8 cellular contexts compared by ENCODE assay signal in genomic region chr19:32676186-32676894, GRCh38. TPM values are rescaled to one million over a fixed set of nuclear protein-coding genes. Genes with fewer than 3 reads are reported as not detected.
A peak's percentile ranks its signal among the peaks of the same experiment; 100 is the strongest.
DNase-seq lines count a peak whose midpoint lies in the region; ATAC-seq and TF ChIP-seq lines count a peak whose summit lies in the region.

No MANE protein-coding gene starts in this region.

- no peak for TF ChIP-seq EP300 in sigmoid colon (IDR thresholded peaks at IDR 0.05)

- intact Hi-C loops in left cardiac atrium (cut with DNase I) = no loop called here
- intact Hi-C loops in sigmoid colon (cut with DNase I) = loop anchor here (5.0 to 10.0 kb wide), 3 partner anchors 94 to 498 kb away; partner anchors contain the start of genes PDCD5 and ZNF507

- H3K9me3 ChIP-seq in BE2C (no peaks in the 10 kb centered on the region; the same call in 1 of the 2 replicates), sigmoid colon (no peaks in the 10 kb centered on the region)

- H3K4me3 ChIP-seq in BE2C (ENCODE audit: low read depth, low read length) (peak overlapping the region; percentile 79), HFF-Myc (replicated peaks; ENCODE audit: low read depth, low read length) (peak overlapping the region; percentile 76), sigmoid colon (peak overlapping the region; percentile 74 to 99 (median 85))

- 2 to 3% methylated on average over 93 of the region's 93 CpGs for WGBS in sigmoid colon, 2 donors

- ATAC-seq in left cardiac atrium (peak in 1 of 2 donors; percentile 0), HG02588 (IDR thresholded peaks at IDR 0.05; ENCODE audit: unreplicated experiment) (no peak), GM18868 (IDR thresholded peaks at IDR 0.05; ENCODE audit: unreplicated experiment) (no peak)

- H3K27ac ChIP-seq in sigmoid colon = peak overlapping the region in 3 of 4 donors; percentile 87 to 93 (median 88)

- TF ChIP-seq POLR2A in sigmoid colon (IDR thresholded peaks at IDR 0.05) = no peak

- TF ChIP-seq CTCF in BE2C (IDR thresholded peaks at IDR 0.05; ENCODE audit: low read depth, low read length) = no peak
- no peak for TF ChIP-seq CTCF in HFF-Myc (IDR thresholded peaks at IDR 0.05; ENCODE audit: low read depth, low read length, missing control alignments)
- no peak for TF ChIP-seq CTCF in sigmoid colon (IDR thresholded peaks at IDR 0.05)

- no peaks in the 10 kb centered on the region for H3K4me1 ChIP-seq in BE2C
- peaks cover 0 to 40% (median 34%) of the 10 kb centered on the region in 4 donors for H3K4me1 ChIP-seq in sigmoid colon

- H3K36me3 ChIP-seq in BE2C = no peaks in the 10 kb centered on the region
- H3K36me3 ChIP-seq in sigmoid colon = no peaks in the 10 kb centered on the region

- DNase-seq in BE2C (no peak), HFF-Myc (ENCODE audit: extremely low read depth, low read depth) (no peak), left cardiac atrium (peak; percentile 27), sigmoid colon (no peak), NOMO-1 (lab: John Stamatoyannopoulos, UW; ENCODE audit: unreplicated experiment in 2 of 2) (no peak)
- peak; percentile 64 for DNase-seq in activated CD8-positive, alpha-beta memory T cell treated with anti-CD3 and anti-CD28 coated beads, Interleukin-2, amount 50 U/mL, for 48 hours

- H3K27me3 ChIP-seq in BE2C (peaks cover 21% of the 10 kb centered on the region), sigmoid colon (peaks cover 0 to 23% (median 12%) of the 10 kb centered on the region in 3 donors)

RNA-seq across cellular contexts. Expression of gene RGS9BP, which starts 0.7 kb away (rescaled TPM):
- 0.15 TPM for polyA plus RNA-seq in BE2C (2012; ENCODE audit: insufficient read depth, insufficient read length, low read depth)
- total RNA-seq in left cardiac atrium (10 to 100 TPM in 1 of 2 donors, 1 to 10 TPM in 1; 8.1 to 13.8 TPM), sigmoid colon (under 1 TPM in 3 of 4 donors, not detected in 1; 0.28 to 0.82 (median 0.36) TPM)
- polyA plus RNA-seq in sigmoid colon = under 1 TPM in 1 of 3 donors, not detected in 2; 0.04 TPM

RNA-seq across cellular contexts. Expression of gene ANKRD27, which starts 1.4 kb away (rescaled TPM):
- polyA plus RNA-seq in BE2C (2012; ENCODE audit: insufficient read depth, insufficient read length, low read depth) = 15.1 TPM
- total RNA-seq in left cardiac atrium = 10 to 100 TPM; 23.8 to 26.9 TPM
- 10 to 100 TPM; 34.1 to 48.5 (median 40.4) TPM for total RNA-seq in sigmoid colon
- 10 to 100 TPM; 13.8 to 16.9 (median 15.7) TPM for polyA plus RNA-seq in sigmoid colon

RNA-seq across cellular contexts. Expression of gene NUDT19, which starts 15.3 kb away (rescaled TPM):
- polyA plus RNA-seq in BE2C (2012; ENCODE audit: insufficient read depth, insufficient read length, low read depth) = 11.2 TPM
- total RNA-seq in left cardiac atrium (10 to 100 TPM; 12.6 to 14.7 TPM), sigmoid colon (1 to 10 TPM; 6.1 to 6.9 (median 6.7) TPM)
- 10 to 100 TPM in 1 of 3 donors, 1 to 10 TPM in 2; 6.6 to 10.7 (median 8.8) TPM for polyA plus RNA-seq in sigmoid colon

RNA-seq across cellular contexts. Expression of gene TDRD12, which starts 43.2 kb away (rescaled TPM):
- 0.52 TPM for polyA plus RNA-seq in BE2C (2012; ENCODE audit: insufficient read depth, insufficient read length, low read depth)
- under 1 TPM in 1 of 2 donors, not detected in 1; 0.24 TPM for total RNA-seq in left cardiac atrium
- total RNA-seq in sigmoid colon = 1 to 10 TPM in 1 of 4 donors, under 1 TPM in 1, not detected in 2; 0.28 to 1.5 TPM
- under 1 TPM in 1 of 3 donors, not detected in 2; 0.06 TPM for polyA plus RNA-seq in sigmoid colon

Comparison
In these comparisons a context has a peak if more than half of its experiments do, and no peak if none do; other contexts are left out.
1. DNase-seq: peak in activated CD8-positive, alpha-beta memory T cell treated with anti-CD3 and anti-CD28 coated beads, Interleukin-2, amount 50 U/mL, for 48 hours (single experiment) and left cardiac atrium (single experiment); none in BE2C (single experiment), HFF-Myc (single experiment), sigmoid colon (single experiment) and NOMO-1 (0 of 2).
2. RNA of gene RGS9BP, which starts 0.7 kb away (total RNA-seq): 8.1 to 13.8 TPM in left cardiac atrium; 0.28 to 0.82 TPM in sigmoid colon; every median in the first group is over 4 times any median in the second.
3. Peak in every context shown above with its lines, with median percentiles within 50 percentile points of each other: H3K4me3 ChIP-seq.